In the genomic region with DNA sequence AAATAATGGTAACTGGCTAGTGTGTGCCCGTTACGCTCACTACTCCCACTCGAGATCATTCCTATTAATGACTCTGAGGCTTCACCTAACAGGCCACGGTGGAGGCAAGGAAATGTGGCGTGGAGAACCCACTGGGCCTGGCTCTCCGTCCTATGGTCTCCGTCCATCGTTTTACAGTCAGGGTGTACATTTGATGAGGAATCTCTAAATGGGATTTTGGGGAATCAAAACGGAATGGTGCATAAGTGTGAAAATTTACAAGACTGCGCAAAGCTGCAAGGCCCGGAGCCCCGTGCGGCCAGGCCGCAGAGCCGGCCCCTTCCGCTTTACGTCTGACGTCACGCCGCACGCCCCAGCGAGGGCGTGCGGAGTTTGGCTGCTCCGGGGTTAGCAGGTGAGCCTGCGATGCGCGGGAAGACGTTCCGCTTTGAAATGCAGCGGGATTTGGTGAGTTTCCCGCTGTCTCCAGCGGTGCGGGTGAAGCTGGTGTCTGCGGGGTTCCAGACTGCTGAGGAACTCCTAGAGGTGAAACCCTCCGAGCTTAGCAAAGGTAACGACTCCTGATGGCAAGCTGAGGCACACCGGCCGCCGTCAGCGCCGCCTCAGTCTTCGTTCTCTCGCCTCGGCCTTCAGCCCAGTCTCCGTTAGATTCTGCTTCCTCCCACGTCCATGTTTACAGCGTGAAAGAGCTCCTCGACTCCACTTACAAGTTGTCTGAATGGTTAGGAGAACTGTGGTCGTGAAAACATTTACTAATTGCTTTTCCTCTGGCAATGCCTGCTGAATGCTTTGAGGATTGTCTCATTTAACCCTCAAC, we compare ENCODE assay signal across 1 cellular context.
TF ChIP-seq lines count a peak whose summit lies in the region.

A gene (plus strand): TSS at position 364 of the 817 bp plus-strand sequence. CDS start 42 bp downstream, at position 406.

TF ChIP-seq in HepG2, 621 proteins besides CTCF, POLR2A, EP300 and RAD21 (continued from another document and continues in another):
- TF ChIP-seq ZFP36L1 (CRISPR knock-in tag; IDR thresholded peaks at IDR 0.05) (peak; percentile 99), NCOR1 (IDR thresholded peaks at IDR 0.05; ENCODE audit: borderline replicate concordance, low read length) (no peak), SRY (CRISPR knock-in tag; IDR thresholded peaks at IDR 0.05) (peak; percentile 68; the same call in 1 of the 2 replicates), REL (CRISPR knock-in tag; conservative IDR thresholded peaks at IDR 0.05) (no peak), ARNT2 (CRISPR knock-in tag; IDR thresholded peaks at IDR 0.05; ENCODE audit: low read depth) (peak; percentile 96), ZNF775 (CRISPR knock-in tag; IDR thresholded peaks at IDR 0.05; ENCODE audit: borderline replicate concordance) (peak; percentile 93; the same call in 1 of the 2 replicates), ZNF644 (CRISPR knock-in tag; IDR thresholded peaks at IDR 0.05; ENCODE audit: low read depth) (0 out of 2 replicates have a peak, but pooled peaks have one; percentile 39), ZSCAN29 (CRISPR knock-in tag; conservative IDR thresholded peaks at IDR 0.05) (peak; percentile 80; the same call in 1 of the 2 replicates), CREB1 (IDR thresholded peaks at IDR 0.05) (peak; percentile 99), CREB1 (CRISPR knock-in tag; IDR thresholded peaks at IDR 0.05) (peak; percentile 98), ZNF547 (CRISPR knock-in tag; IDR thresholded peaks at IDR 0.05) (peak; percentile 97), ZNF451 (CRISPR knock-in tag; IDR thresholded peaks at IDR 0.05) (peak; percentile 81; the same call in 1 of the 2 replicates), SCMH1 (CRISPR knock-in tag; IDR thresholded peaks at IDR 0.05; ENCODE audit: borderline replicate concordance) (no peak), NFKBIZ (CRISPR knock-in tag; IDR thresholded peaks at IDR 0.05) (peak; percentile 86), ZNF138 (CRISPR knock-in tag; IDR thresholded peaks at IDR 0.05; ENCODE audit: low read depth) (no peak), KDM2A (CRISPR knock-in tag; IDR thresholded peaks at IDR 0.05; ENCODE audit: borderline replicate concordance, low read depth) (peak; percentile 98), U2AF1 (optimal IDR thresholded peaks at IDR 0.05; ENCODE audit: low read depth, low read length) (no peak), HES4 (CRISPR knock-in tag; IDR thresholded peaks at IDR 0.05; ENCODE audit: borderline replicate concordance) (no peak; the same call in 1 of the 2 replicates), ATRX (CRISPR knock-in tag; IDR thresholded peaks at IDR 0.05; ENCODE audit: borderline replicate concordance) (no peak), ZNF160 (CRISPR knock-in tag; IDR thresholded peaks at IDR 0.05) (peak; percentile 86; the same call in 1 of the 2 replicates), ZNF329 (CRISPR knock-in tag; IDR thresholded peaks at IDR 0.05; ENCODE audit: low read depth) (peak; percentile 85), ZNF232 (CRISPR knock-in tag; IDR thresholded peaks at IDR 0.05; ENCODE audit: borderline replicate concordance) (peak; percentile 97), NFIC (IDR thresholded peaks at IDR 0.05; ENCODE audit: low read length) (no peak), ZNF589 (CRISPR knock-in tag; conservative IDR thresholded peaks at IDR 0.05) (peak; percentile 82; the same call in 1 of the 2 replicates), ZNF260 (CRISPR knock-in tag; IDR thresholded peaks at IDR 0.05; ENCODE audit: borderline replicate concordance, low read depth) (no peak), TOE1 (CRISPR knock-in tag; IDR thresholded peaks at IDR 0.05) (peak; percentile 92; the same call in 1 of the 2 replicates), ZNF496 (CRISPR knock-in tag; IDR thresholded peaks at IDR 0.05; ENCODE audit: insufficient replicate concordance) (no peak), SATB2 (CRISPR knock-in tag; IDR thresholded peaks at IDR 0.05) (peak; percentile 97), ATF7 (IDR thresholded peaks at IDR 0.05) (peak; percentile 79), ATF7 (CRISPR knock-in tag; IDR thresholded peaks at IDR 0.05) (peak; percentile 96), ZNF256 (CRISPR knock-in tag; conservative IDR thresholded peaks at IDR 0.05) (peak; percentile 97), ZNF724P (CRISPR knock-in tag; IDR thresholded peaks at IDR 0.05; ENCODE audit: borderline replicate concordance) (peak; percentile 91), MIER3 (CRISPR knock-in tag; IDR thresholded peaks at IDR 0.05; ENCODE audit: borderline replicate concordance) (peak; percentile 74; the same call in 1 of the 2 replicates), GZF1 (CRISPR knock-in tag; IDR thresholded peaks at IDR 0.05) (peak; percentile 58; the same call in 1 of the 2 replicates), ZNF10 (CRISPR knock-in tag; IDR thresholded peaks at IDR 0.05; ENCODE audit: borderline replicate concordance, low read depth) (no peak), ARID2 (CRISPR knock-in tag; IDR thresholded peaks at IDR 0.05; ENCODE audit: borderline replicate concordance) (peak; percentile 91), ISX (CRISPR knock-in tag; conservative IDR thresholded peaks at IDR 0.05) (peak; percentile 96), SIN3A (IDR thresholded peaks at IDR 0.05; ENCODE audit: borderline replicate concordance, low read depth, low read length) (peak; percentile 97; the same call in 1 of the 2 replicates), ZNF720 (CRISPR knock-in tag; IDR thresholded peaks at IDR 0.05) (peak; percentile 96)
- TF ChIP-seq, protein P1, sequence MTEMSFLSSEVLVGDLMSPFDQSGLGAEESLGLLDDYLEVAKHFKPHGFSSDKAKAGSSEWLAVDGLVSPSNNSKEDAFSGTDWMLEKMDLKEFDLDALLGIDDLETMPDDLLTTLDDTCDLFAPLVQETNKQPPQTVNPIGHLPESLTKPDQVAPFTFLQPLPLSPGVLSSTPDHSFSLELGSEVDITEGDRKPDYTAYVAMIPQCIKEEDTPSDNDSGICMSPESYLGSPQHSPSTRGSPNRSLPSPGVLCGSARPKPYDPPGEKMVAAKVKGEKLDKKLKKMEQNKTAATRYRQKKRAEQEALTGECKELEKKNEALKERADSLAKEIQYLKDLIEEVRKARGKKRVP (CRISPR knock-in tag; IDR thresholded peaks at IDR 0.05) = peak in 1 of 2 experiments; percentile 27; a peak in 1 of 4 replicates
- TF ChIP-seq, protein P2, sequence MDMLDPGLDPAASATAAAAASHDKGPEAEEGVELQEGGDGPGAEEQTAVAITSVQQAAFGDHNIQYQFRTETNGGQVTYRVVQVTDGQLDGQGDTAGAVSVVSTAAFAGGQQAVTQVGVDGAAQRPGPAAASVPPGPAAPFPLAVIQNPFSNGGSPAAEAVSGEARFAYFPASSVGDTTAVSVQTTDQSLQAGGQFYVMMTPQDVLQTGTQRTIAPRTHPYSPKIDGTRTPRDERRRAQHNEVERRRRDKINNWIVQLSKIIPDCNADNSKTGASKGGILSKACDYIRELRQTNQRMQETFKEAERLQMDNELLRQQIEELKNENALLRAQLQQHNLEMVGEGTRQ (IDR thresholded peaks at IDR 0.05; ENCODE audit: low read depth, low read length) = no peak
- TF ChIP-seq, protein P2 (CRISPR knock-in tag; IDR thresholded peaks at IDR 0.05; ENCODE audit: borderline replicate concordance) = 0 out of 2 replicates have a peak, but pooled peaks have one; percentile 32
- TF ChIP-seq, protein P3, sequence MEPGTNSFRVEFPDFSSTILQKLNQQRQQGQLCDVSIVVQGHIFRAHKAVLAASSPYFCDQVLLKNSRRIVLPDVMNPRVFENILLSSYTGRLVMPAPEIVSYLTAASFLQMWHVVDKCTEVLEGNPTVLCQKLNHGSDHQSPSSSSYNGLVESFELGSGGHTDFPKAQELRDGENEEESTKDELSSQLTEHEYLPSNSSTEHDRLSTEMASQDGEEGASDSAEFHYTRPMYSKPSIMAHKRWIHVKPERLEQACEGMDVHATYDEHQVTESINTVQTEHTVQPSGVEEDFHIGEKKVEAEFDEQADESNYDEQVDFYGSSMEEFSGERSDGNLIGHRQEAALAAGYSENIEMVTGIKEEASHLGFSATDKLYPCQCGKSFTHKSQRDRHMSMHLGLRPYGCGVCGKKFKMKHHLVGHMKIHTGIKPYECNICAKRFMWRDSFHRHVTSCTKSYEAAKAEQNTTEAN (CRISPR knock-in tag; conservative IDR thresholded peaks at IDR 0.05) = peak; percentile 94
- TF ChIP-seq, protein P4, sequence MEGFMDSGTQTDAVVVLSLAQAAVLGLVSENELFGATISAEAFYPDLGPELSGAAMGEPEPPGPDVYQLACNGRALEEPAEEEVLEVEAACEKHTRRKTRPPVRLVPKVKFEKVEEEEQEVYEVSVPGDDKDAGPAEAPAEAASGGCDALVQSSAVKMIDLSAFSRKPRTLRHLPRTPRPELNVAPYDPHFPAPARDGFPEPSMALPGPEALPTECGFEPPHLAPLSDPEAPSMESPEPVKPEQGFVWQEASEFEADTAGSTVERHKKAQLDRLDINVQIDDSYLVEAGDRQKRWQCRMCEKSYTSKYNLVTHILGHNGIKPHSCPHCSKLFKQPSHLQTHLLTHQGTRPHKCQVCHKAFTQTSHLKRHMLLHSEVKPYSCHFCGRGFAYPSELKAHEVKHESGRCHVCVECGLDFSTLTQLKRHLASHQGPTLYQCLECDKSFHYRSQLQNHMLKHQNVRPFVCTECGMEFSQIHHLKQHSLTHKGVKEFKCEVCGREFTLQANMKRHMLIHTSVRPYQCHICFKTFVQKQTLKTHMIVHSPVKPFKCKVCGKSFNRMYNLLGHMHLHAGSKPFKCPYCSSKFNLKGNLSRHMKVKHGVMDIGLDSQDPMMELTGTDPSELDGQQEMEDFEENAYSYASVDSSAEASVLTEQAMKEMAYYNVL (CRISPR knock-in tag; IDR thresholded peaks at IDR 0.05; ENCODE audit: borderline replicate concordance) = peak; percentile 56; the same call in 1 of the 2 replicates
- TF ChIP-seq, protein P5, sequence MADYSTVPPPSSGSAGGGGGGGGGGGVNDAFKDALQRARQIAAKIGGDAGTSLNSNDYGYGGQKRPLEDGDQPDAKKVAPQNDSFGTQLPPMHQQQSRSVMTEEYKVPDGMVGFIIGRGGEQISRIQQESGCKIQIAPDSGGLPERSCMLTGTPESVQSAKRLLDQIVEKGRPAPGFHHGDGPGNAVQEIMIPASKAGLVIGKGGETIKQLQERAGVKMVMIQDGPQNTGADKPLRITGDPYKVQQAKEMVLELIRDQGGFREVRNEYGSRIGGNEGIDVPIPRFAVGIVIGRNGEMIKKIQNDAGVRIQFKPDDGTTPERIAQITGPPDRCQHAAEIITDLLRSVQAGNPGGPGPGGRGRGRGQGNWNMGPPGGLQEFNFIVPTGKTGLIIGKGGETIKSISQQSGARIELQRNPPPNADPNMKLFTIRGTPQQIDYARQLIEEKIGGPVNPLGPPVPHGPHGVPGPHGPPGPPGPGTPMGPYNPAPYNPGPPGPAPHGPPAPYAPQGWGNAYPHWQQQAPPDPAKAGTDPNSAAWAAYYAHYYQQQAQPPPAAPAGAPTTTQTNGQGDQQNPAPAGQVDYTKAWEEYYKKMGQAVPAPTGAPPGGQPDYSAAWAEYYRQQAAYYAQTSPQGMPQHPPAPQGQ (CRISPR knock-in tag; IDR thresholded peaks at IDR 0.05; ENCODE audit: borderline replicate concordance) = no peak
- TF ChIP-seq, protein P6, sequence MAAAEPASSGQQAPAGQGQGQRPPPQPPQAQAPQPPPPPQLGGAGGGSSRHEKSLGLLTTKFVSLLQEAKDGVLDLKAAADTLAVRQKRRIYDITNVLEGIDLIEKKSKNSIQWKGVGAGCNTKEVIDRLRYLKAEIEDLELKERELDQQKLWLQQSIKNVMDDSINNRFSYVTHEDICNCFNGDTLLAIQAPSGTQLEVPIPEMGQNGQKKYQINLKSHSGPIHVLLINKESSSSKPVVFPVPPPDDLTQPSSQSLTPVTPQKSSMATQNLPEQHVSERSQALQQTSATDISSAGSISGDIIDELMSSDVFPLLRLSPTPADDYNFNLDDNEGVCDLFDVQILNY (CRISPR knock-in tag; conservative IDR thresholded peaks at IDR 0.05) = peak; percentile 98
- TF ChIP-seq, protein P7, sequence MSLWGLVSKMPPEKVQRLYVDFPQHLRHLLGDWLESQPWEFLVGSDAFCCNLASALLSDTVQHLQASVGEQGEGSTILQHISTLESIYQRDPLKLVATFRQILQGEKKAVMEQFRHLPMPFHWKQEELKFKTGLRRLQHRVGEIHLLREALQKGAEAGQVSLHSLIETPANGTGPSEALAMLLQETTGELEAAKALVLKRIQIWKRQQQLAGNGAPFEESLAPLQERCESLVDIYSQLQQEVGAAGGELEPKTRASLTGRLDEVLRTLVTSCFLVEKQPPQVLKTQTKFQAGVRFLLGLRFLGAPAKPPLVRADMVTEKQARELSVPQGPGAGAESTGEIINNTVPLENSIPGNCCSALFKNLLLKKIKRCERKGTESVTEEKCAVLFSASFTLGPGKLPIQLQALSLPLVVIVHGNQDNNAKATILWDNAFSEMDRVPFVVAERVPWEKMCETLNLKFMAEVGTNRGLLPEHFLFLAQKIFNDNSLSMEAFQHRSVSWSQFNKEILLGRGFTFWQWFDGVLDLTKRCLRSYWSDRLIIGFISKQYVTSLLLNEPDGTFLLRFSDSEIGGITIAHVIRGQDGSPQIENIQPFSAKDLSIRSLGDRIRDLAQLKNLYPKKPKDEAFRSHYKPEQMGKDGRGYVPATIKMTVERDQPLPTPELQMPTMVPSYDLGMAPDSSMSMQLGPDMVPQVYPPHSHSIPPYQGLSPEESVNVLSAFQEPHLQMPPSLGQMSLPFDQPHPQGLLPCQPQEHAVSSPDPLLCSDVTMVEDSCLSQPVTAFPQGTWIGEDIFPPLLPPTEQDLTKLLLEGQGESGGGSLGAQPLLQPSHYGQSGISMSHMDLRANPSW (CRISPR knock-in tag; IDR thresholded peaks at IDR 0.05; ENCODE audit: borderline replicate concordance) = peak; percentile 86
- TF ChIP-seq, protein P8, sequence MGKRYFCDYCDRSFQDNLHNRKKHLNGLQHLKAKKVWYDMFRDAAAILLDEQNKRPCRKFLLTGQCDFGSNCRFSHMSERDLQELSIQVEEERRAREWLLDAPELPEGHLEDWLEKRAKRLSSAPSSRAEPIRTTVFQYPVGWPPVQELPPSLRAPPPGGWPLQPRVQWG (CRISPR knock-in tag; IDR thresholded peaks at IDR 0.05; ENCODE audit: borderline replicate concordance, low read depth) = no peak
- TF ChIP-seq, protein P9, sequence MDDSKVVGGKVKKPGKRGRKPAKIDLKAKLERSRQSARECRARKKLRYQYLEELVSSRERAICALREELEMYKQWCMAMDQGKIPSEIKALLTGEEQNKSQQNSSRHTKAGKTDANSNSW (CRISPR knock-in tag; IDR thresholded peaks at IDR 0.05; ENCODE audit: borderline replicate concordance) = peak; percentile 80; the same call in 1 of the 2 replicates
